ENCODE assay signal across 34 cellular contexts in the genomic region with DNA sequence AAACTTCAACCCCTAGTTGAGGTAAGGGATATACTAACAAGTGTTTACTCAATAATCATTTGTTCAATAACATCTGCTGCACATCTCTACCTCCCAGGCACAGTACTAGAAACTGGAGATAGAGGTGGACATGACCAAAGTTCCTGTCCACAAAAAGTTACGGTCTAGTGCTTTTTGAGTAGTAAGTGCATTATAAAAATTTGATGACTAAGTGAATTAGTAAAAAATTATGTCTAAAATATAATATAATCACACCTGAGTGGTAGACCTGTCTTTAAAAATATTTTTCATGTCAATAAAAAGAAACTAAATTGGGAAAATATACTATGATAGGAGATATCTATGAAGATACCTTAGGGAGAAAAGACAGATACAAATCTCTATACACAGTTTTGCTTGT.
DNase-seq lines count a peak whose midpoint lies in the region; ATAC-seq, FAIRE-seq and TF ChIP-seq lines count a peak whose summit lies in the region.
"Had no signal": no experiment of that assay in that cellular context is flagged by ENCODE, and none has a peak within 500 bp of the region (broad histone marks: within the 10 kb centered on the region; RNA-seq: fewer than 3 reads in every experiment).

No MANE protein-coding gene starts in this region.

- in situ Hi-C loops in HepG2 (cut with HindIII; ENCODE audit: extremely low pct_ligation_motif_present, low pct_unique_long_range_greater_than_20kb) = loop anchor here (10.0 kb wide), 1 partner anchor 618 kb away; no protein-coding TSS in a partner anchor
- in situ Hi-C loops in IMR-90 (cut with MboI; ENCODE audit: low sequenced_read_pairs) = no loop called here
- in situ Hi-C loops in K562 (cut with MboI) = no loop called here

- H3K79me2 ChIP-seq in HepG2 (ENCODE audit: insufficient read depth, low read length) (no peaks in the 10 kb centered on the region), K562 (ENCODE audit: control insufficient read depth, insufficient read depth, low read length) (no peaks in the 10 kb centered on the region)

- H2AFZ ChIP-seq in HepG2 (ENCODE audit: low read length) = no peak overlapping the region
- no peak overlapping the region for H2AFZ ChIP-seq in IMR-90 (replicated peaks; ENCODE audit: low read length, poor library complexity)
- no peak overlapping the region for H2AFZ ChIP-seq in K562 (ENCODE audit: low read depth, low read length)

- ATAC-seq in HepG2 = no peak
- no peak for ATAC-seq in right lobe of liver
- no peak for ATAC-seq in A549
- ATAC-seq in IMR-90 (ENCODE audit: low read depth) = no peak
- ATAC-seq in K562 = no peak
- ATAC-seq in GM18873 (IDR thresholded peaks at IDR 0.05; ENCODE audit: low FRiP score, unreplicated experiment) = no peak
- ATAC-seq: CD8-positive, alpha-beta T cell had no signal

- BruUV-seq in HepG2 (replicated peaks; lab: Mats Ljungman, UMichigan) (no TSS peak), IMR-90 (replicated peaks; lab: Mats Ljungman, UMichigan) (no TSS peak), K562 (replicated peaks; lab: Mats Ljungman, UMichigan) (no TSS peak)

- H3K56ac ChIP-seq in IMR-90 (ENCODE audit: extremely low read depth, insufficient read depth, low read length) = no peak overlapping the region

- no peak overlapping the region for H2BK120ac ChIP-seq in IMR-90 (ENCODE audit: low read depth, low read length)

- no peak overlapping the region for H3K4ac ChIP-seq in IMR-90 (ENCODE audit: low read depth, low read length)

- H4K8ac ChIP-seq in IMR-90 (ENCODE audit: low read depth in 2 of 2, low read length in 2 of 2) = no peak overlapping the region

- H3K27me3 ChIP-seq in HepG2 (ENCODE audit: control insufficient read depth in 1 of 2, insufficient read depth in 2 of 2, low read length in 2 of 2) (no peaks in the 10 kb centered on the region), right lobe of liver (no peaks in the 10 kb centered on the region), IMR-90 (ENCODE audit: control insufficient read depth, insufficient read depth, low read length) (no peaks in the 10 kb centered on the region), K562 (ENCODE audit: control insufficient read depth in 2 of 2, insufficient read depth in 2 of 2, low read length in 2 of 2) (no peaks in the 10 kb centered on the region)
- H3K27me3 ChIP-seq: BE2C; BLaER1; BLaER1 treated with 17β-estradiol and CSF1 and Interleukin-3, amounts not matched to agents 10 nM and 100 nM had no signal

- no peak overlapping the region for H3K18ac ChIP-seq in IMR-90 (ENCODE audit: low read depth, low read length)

- H3K14ac ChIP-seq in IMR-90 (replicated peaks; ENCODE audit: low read depth, low read length) = no peak overlapping the region

- TF ChIP-seq POLR2A in HepG2 (IDR thresholded peaks at IDR 0.05; ENCODE audit: insufficient read depth in 1 of 2, low read depth in 2 of 2, low read length in 2 of 2) (no peak), right lobe of liver (IDR thresholded peaks at IDR 0.05) (no peak), A549 (IDR thresholded peaks at IDR 0.05; ENCODE audit: low read length) (no peak), IMR-90 (IDR thresholded peaks at IDR 0.05; ENCODE audit: low read depth, low read length) (no peak), K562 (conservative IDR thresholded peaks at IDR 0.05) (no peak)

- H3K9ac ChIP-seq in HepG2 (ENCODE audit: insufficient read depth, low read depth, low read length) (no peak overlapping the region), IMR-90 (ENCODE audit: low read depth, low read length) (no peak overlapping the region), K562 (ENCODE audit: insufficient read depth in 1 of 2, low read depth in 2 of 2, low read length in 2 of 2) (no peak overlapping the region)
- H3K9ac ChIP-seq: BLaER1; BLaER1 treated with 17β-estradiol and CSF1 and Interleukin-3, amounts not matched to agents 10 nM and 100 nM had no signal

- H4K5ac ChIP-seq in IMR-90 (ENCODE audit: low read depth, low read length) = no peak overlapping the region

- TF ChIP-seq EP300 in HepG2 (IDR thresholded peaks at IDR 0.05; ENCODE audit: low read depth in 2 of 2, low read length in 2 of 2) = no peak
- no peak for TF ChIP-seq EP300 in HepG2 (CRISPR knock-in tag; IDR thresholded peaks at IDR 0.05; ENCODE audit: borderline replicate concordance)
- no peak for TF ChIP-seq EP300 in A549 (IDR thresholded peaks at IDR 0.05)
- TF ChIP-seq EP300 in K562 (IDR thresholded peaks at IDR 0.05; ENCODE audit: low read length) = no peak

- 33% methylated on average over 1 of the region's 1 CpG for WGBS in HepG2 (ENCODE audit: low lambda C conversion rate)
- WGBS in right lobe of liver (ENCODE audit: insufficient coverage, low coverage, low lambda C conversion rate, missing lambda C conversion rate) = 93% methylated on average over 1 of the region's 1 CpG
- 81% methylated on average over 1 of the region's 1 CpG for WGBS in A549 (ENCODE audit: missing lambda C conversion rate)
- no CpG with 5 or more reads among the region's 1 CpG for WGBS in IMR-90 (ENCODE audit: extremely low coverage in 2 of 2, insufficient read length in 1 of 2), 2 experiments
- WGBS in K562 (ENCODE audit: insufficient coverage, low coverage, missing lambda C conversion rate) = 0% methylated on average over 1 of the region's 1 CpG

- no peaks in the 10 kb centered on the region for H3K9me1 ChIP-seq in IMR-90 (ENCODE audit: insufficient read depth, low read length)
- H3K9me1 ChIP-seq in K562 (ENCODE audit: control insufficient read depth, insufficient read depth, low read length) = no peaks in the 10 kb centered on the region

- intact Hi-C loops in HepG2 (cut with micrococcal nuclease; ENCODE audit: unreplicated experiment) = loop anchor here (5.0 kb wide), 2 partner anchors 120 to 200 kb away; partner anchors contain the start of gene FHIT
- intact Hi-C loops in right lobe of liver (cut with DNase I) = no loop called here
- intact Hi-C loops in IMR-90 (cut with micrococcal nuclease) = no loop called here
- intact Hi-C loops in K562 (cut with micrococcal nuclease) = no loop called here

- CTCF ChIA-PET in HepG2 (lab: Yijun Ruan, JAX; ENCODE audit: low intra/inter-chr PET ratio, low total read pairs) = no interaction called here
- CTCF ChIA-PET in A549 (lab: Yijun Ruan, JAX) = no interaction called here
- CTCF ChIA-PET in IMR-90 (lab: Yijun Ruan, JAX) = no interaction called here
- CTCF ChIA-PET in K562 (lab: Yijun Ruan, JAX; ENCODE audit: low intra/inter-chr PET ratio) = no interaction called here

- H4K91ac ChIP-seq in IMR-90 (ENCODE audit: insufficient read depth, low read depth, low read length) = no peak overlapping the region

- H3K9me3 ChIP-seq in HepG2 (ENCODE audit: low read length) (no peaks in the 10 kb centered on the region), right lobe of liver (no peaks in the 10 kb centered on the region), A549 (no peaks in the 10 kb centered on the region), IMR-90 (ENCODE audit: control insufficient read depth, insufficient read depth, low read length) (no peaks in the 10 kb centered on the region), K562 (replicated peaks; ENCODE audit: control insufficient read depth, insufficient read depth, low read depth, low read length) (no peaks in the 10 kb centered on the region)
- H3K9me3 ChIP-seq: BE2C; BLaER1; BLaER1 treated with 17β-estradiol and CSF1 and Interleukin-3, amounts not matched to agents 10 nM and 100 nM; Caco-2 had no signal

- H3K23ac ChIP-seq in IMR-90 (ENCODE audit: low read depth, low read length) = no peak overlapping the region

- H3K36me3 ChIP-seq in HepG2 (replicated peaks in 1 of 2; ENCODE audit: control insufficient read depth in 1 of 2, insufficient read depth in 2 of 2, low read length in 2 of 2) (no peaks in the 10 kb centered on the region), right lobe of liver (no peaks in the 10 kb centered on the region), IMR-90 (ENCODE audit: control insufficient read depth, insufficient read depth, low read length) (no peaks in the 10 kb centered on the region), K562 (ENCODE audit: control insufficient read depth, insufficient read depth, low read length) (no peaks in the 10 kb centered on the region)
- H3K36me3 ChIP-seq: BE2C; BLaER1; BLaER1 treated with 17β-estradiol and CSF1 and Interleukin-3, amounts not matched to agents 10 nM and 100 nM had no signal

- TF ChIP-seq CTCF in HepG2 (CRISPR knock-in tag; IDR thresholded peaks at IDR 0.05) (no peak), right lobe of liver (IDR thresholded peaks at IDR 0.05) (no peak), A549 (IDR thresholded peaks at IDR 0.05) (no peak), IMR-90 (conservative IDR thresholded peaks at IDR 0.05; ENCODE audit: low read depth, low read length) (no peak), K562 (IDR thresholded peaks at IDR 0.05 in 2 of 3, conservative IDR thresholded peaks at IDR 0.05 in 1 of 3; ENCODE audit: insufficient read depth in 2 of 3, low read depth in 1 of 3, low read length in 3 of 3) (no peak)

- no peak overlapping the region for H2AK9ac ChIP-seq in IMR-90 (replicated peaks; ENCODE audit: low read depth, low read length, poor library complexity)

- H2AK5ac ChIP-seq in IMR-90 (ENCODE audit: low read depth, low read length) = no peak overlapping the region

- H3K4me3 ChIP-seq in HepG2 (replicated peaks in 1 of 3; ENCODE audit: insufficient read depth in 1 of 3, low read depth in 2 of 3, low read length in 3 of 3) (no peak overlapping the region), right lobe of liver (no peak overlapping the region), A549 (no peak overlapping the region), IMR-90 (ENCODE audit: insufficient read depth, low read depth, low read length) (no peak overlapping the region), K562 (no peak overlapping the region)
- H3K4me3 ChIP-seq: BLaER1; BLaER1 treated with 17β-estradiol and CSF1 and Interleukin-3, amounts not matched to agents 10 nM and 100 nM had no signal

- FAIRE-seq in HepG2 (lab: Jason Lieb, UNC) (no peak), A549 (lab: Jason Lieb, UNC) (no peak), K562 (lab: Jason Lieb, UNC) (no peak), HTR-8/SVneo (lab: Jason Lieb, UNC) (no peak)
- FAIRE-seq: A204.1, D721Med had no signal

- no peak overlapping the region for H3K4me2 ChIP-seq in HepG2 (ENCODE audit: low read depth, low read length)
- H3K4me2 ChIP-seq in A549 = no peak overlapping the region
- no peak overlapping the region for H3K4me2 ChIP-seq in IMR-90 (ENCODE audit: low read depth, low read length)
- H3K4me2 ChIP-seq in K562 (ENCODE audit: insufficient read depth, low read length) = no peak overlapping the region
- H3K4me2 ChIP-seq: BLaER1; BLaER1 treated with 17β-estradiol and CSF1 and Interleukin-3, amounts not matched to agents 10 nM and 100 nM had no signal

- no peaks in the 10 kb centered on the region for H4K20me1 ChIP-seq in HepG2 (ENCODE audit: insufficient read depth, low read length)
- no peaks in the 10 kb centered on the region for H4K20me1 ChIP-seq in IMR-90 (ENCODE audit: insufficient read depth, low read length)
- no peaks in the 10 kb centered on the region for H4K20me1 ChIP-seq in K562 (replicated peaks; ENCODE audit: control insufficient read depth, insufficient read depth, low read length)
- H4K20me1 ChIP-seq: BLaER1; BLaER1 treated with 17β-estradiol and CSF1 and Interleukin-3, amounts not matched to agents 10 nM and 100 nM had no signal

- no peak for TF ChIP-seq RAD21 in HepG2 (CRISPR knock-in tag; IDR thresholded peaks at IDR 0.05)
- TF ChIP-seq RAD21 in A549 (conservative IDR thresholded peaks at IDR 0.05 in 1 of 2, IDR thresholded peaks at IDR 0.05 in 1 of 2) = no peak
- TF ChIP-seq RAD21 in IMR-90 (IDR thresholded peaks at IDR 0.05; ENCODE audit: low read length) = no peak
- TF ChIP-seq RAD21 in K562 (CRISPR knock-in tag; conservative IDR thresholded peaks at IDR 0.05 in 1 of 2, IDR thresholded peaks at IDR 0.05 in 1 of 2) = no peak

- dilution Hi-C loops in IMR-90 (cut with HindIII; ENCODE audit: low sequenced_read_pairs, unreplicated experiment) = no loop called here

- no peak overlapping the region for H2BK15ac ChIP-seq in IMR-90 (ENCODE audit: low read depth, low read length)

- H2BK5ac ChIP-seq in IMR-90 (ENCODE audit: low read depth, low read length, poor library complexity, severe bottlenecking) = no peak overlapping the region

- DNase-seq in HepG2 (ENCODE audit: low spot score) = no peak
- DNase-seq in right lobe of liver = no peak
- DNase-seq in A549 (ENCODE audit: low read depth in 1 of 2, low spot score in 1 of 2) = no peak
- DNase-seq in IMR-90 = no peak
- DNase-seq in K562 (ENCODE audit: extremely low read depth in 1 of 4, low spot score in 3 of 4) = no peak
- no peak for DNase-seq in NCI-H82 treated with DMSO at 0.1 percent for 48 hours (lab: John Stamatoyannopoulos, UW; ENCODE audit: unreplicated experiment)
- no peak for DNase-seq in HTR-8/SVneo (ENCODE audit: insufficient read length, low spot score)
- DNase-seq: 8988T; ACHN; AML-193; BE2C; C1 segment of cervical spinal cord; Caco-2; Calu3; CD4-positive, alpha-beta memory T cell; CD4-positive, alpha-beta T cell; CD4-positive, CD25-positive, alpha-beta regulatory T cell; CD8-positive, alpha-beta memory T cell; CD8-positive, alpha-beta T cell; COR-L47; DMS 273 treated with DMSO at 0.1 percent for 48 hours; DMS153; DMS53; DMS79; DMS79 treated with DMSO at 0.1 percent for 48 hours; DND-41; EL had no signal

- H3K27ac ChIP-seq in HepG2 (ENCODE audit: extremely low read length, insufficient read depth, low read length) (no peak overlapping the region), right lobe of liver (no peak overlapping the region), A549 (no peak overlapping the region), IMR-90 (ENCODE audit: insufficient read depth, low read length) (no peak overlapping the region), K562 (ENCODE audit: extremely low read depth, low read depth, low read length) (no peak overlapping the region)
- H3K27ac ChIP-seq: 22Rv1; BLaER1; BLaER1 treated with 17β-estradiol and CSF1 and Interleukin-3, amounts not matched to agents 10 nM and 100 nM; C4-2B had no signal

- H2BK20ac ChIP-seq in IMR-90 (ENCODE audit: low read depth, low read length) = no peak overlapping the region

- H3K4me1 ChIP-seq in HepG2 (ENCODE audit: insufficient read depth, low read length) (no peaks in the 10 kb centered on the region), right lobe of liver (no peaks in the 10 kb centered on the region), A549 (no peaks in the 10 kb centered on the region), IMR-90 (ENCODE audit: control insufficient read depth, insufficient read depth, low read length) (no peaks in the 10 kb centered on the region), K562 (replicated peaks in 1 of 2; ENCODE audit: control insufficient read depth in 2 of 2, insufficient read depth in 2 of 2, low read length in 2 of 2) (no peaks in the 10 kb centered on the region)
- H3K4me1 ChIP-seq: BE2C, Caco-2 had no signal

- no peaks in the 10 kb centered on the region for H3K79me1 ChIP-seq in IMR-90 (ENCODE audit: low read depth in 1 of 2, low read length in 2 of 2)

- POLR2A ChIA-PET in HepG2 (lab: Yijun Ruan, JAX) (no interaction called here), A549 (lab: Yijun Ruan, JAX) (no interaction called here), IMR-90 (lab: Charles Lee; ENCODE audit: unreplicated experiment) (no interaction called here), K562 (lab: Yijun Ruan, JAX) (no interaction called here)

Comparison
In these comparisons a context has a peak if more than half of its experiments do, and no peak if none do; other contexts are left out.
1. Of the 241 proteins assayed by ChIP-seq in both HepG2 and K562: peak only in HepG2: MAFF; only in K562: MAFG; in both: MAFK; in neither: 238.